9 cellular contexts compared by ENCODE assay signal in genomic region chr5:124706729-124707361, GRCh38. TPM values are rescaled to one million over a fixed set of nuclear protein-coding genes. Genes with fewer than 3 reads are reported as not detected.
DNase-seq lines count a peak whose midpoint lies in the region; ATAC-seq and TF ChIP-seq lines count a peak whose summit lies in the region.
"Had no signal": no experiment of that assay in that cellular context is flagged by ENCODE, and none has a peak within 500 bp of the region (broad histone marks: within the 10 kb centered on the region; RNA-seq: fewer than 3 reads in every experiment).

No MANE protein-coding gene starts in this region.

- POLR2A ChIA-PET in CD8-positive, alpha-beta memory T cell (lab: Charles Lee), result no interaction called here

- ATAC-seq in HG03196 (IDR thresholded peaks at IDR 0.05; ENCODE audit: unreplicated experiment), result no peak
- ATAC-seq in HG03520 (IDR thresholded peaks at IDR 0.05; ENCODE audit: unreplicated experiment), result no peak

- TF ChIP-seq CTCF in endodermal cell (conservative IDR thresholded peaks at IDR 0.05) (no peak), neural cell (IDR thresholded peaks at IDR 0.05; ENCODE audit: poor library complexity, severe bottlenecking) (no peak)

- H3K27me3 Mint-ChIP-seq in endodermal cell (ENCODE audit: insufficient read depth), result no peaks in the 10 kb centered on the region
- H3K27me3 Mint-ChIP-seq in CD8-positive, alpha-beta memory T cell, result peaks cover 0 to 2% of the 10 kb centered on the region in 2 donors

- H3K9me3 ChIP-seq in endodermal cell (ENCODE audit: control insufficient read depth, low read length), result no peaks in the 10 kb centered on the region
- no peaks in the 10 kb centered on the region for H3K9me3 ChIP-seq in neural cell (ENCODE audit: low read length)
- no peaks in the 10 kb centered on the region for H3K9me3 ChIP-seq in CD8-positive, alpha-beta memory T cell (ENCODE audit: low read length)

- no peaks in the 10 kb centered on the region for H4K20me1 ChIP-seq in neural cell (ENCODE audit: insufficient read depth)

- CTCF ChIA-PET in CD8-positive, alpha-beta memory T cell (lab: Charles Lee), result no interaction called here

- peak overlapping the region; percentile 80 for H3K27ac Mint-ChIP-seq in endodermal cell
- H3K27ac Mint-ChIP-seq in CD8-positive, alpha-beta memory T cell, result no peak overlapping the region
- H3K27ac Mint-ChIP-seq: dendritic cell treated with granulocyte-macrophage colony-stimulating factor and Interleukin-4, amounts not matched to agents 40 ng/mL and 50 ng/mL, for 4 days had no signal

- H2AFZ ChIP-seq in neural cell (ENCODE audit: low read depth, low read length), result no peak overlapping the region

- peaks cover 81% of the 10 kb centered on the region for H3K79me2 ChIP-seq in neural cell (replicated peaks; ENCODE audit: insufficient read depth, low read length)

- peak; percentile 92 for TF ChIP-seq EP300 in neural cell (conservative IDR thresholded peaks at IDR 0.05; ENCODE audit: poor library complexity, severe bottlenecking)

- H3K4me1 Mint-ChIP-seq in endodermal cell, result peaks cover 96% of the 10 kb centered on the region
- no peaks in the 10 kb centered on the region for H3K4me1 Mint-ChIP-seq in CD8-positive, alpha-beta memory T cell

- H3F3A ChIP-seq in neural cell (ENCODE audit: insufficient read depth, low read length, poor library complexity, severe bottlenecking), result peaks cover 6% of the 10 kb centered on the region

- peak; percentile 43 for TF ChIP-seq RAD21 in neural cell (conservative IDR thresholded peaks at IDR 0.05)

- H3K36me3 ChIP-seq in endodermal cell (ENCODE audit: control insufficient read depth, insufficient read depth, low read length), result peaks cover 7% of the 10 kb centered on the region
- no peaks in the 10 kb centered on the region for H3K36me3 ChIP-seq in neural cell (ENCODE audit: insufficient read depth, low read length)
- H3K36me3 ChIP-seq in CD8-positive, alpha-beta memory T cell (ENCODE audit: insufficient read depth, low read length), result no peaks in the 10 kb centered on the region

- peaks cover 7% of the 10 kb centered on the region for H3K36me3 Mint-ChIP-seq in endodermal cell (ENCODE audit: low read depth)
- H3K36me3 Mint-ChIP-seq in CD8-positive, alpha-beta memory T cell, result no peaks in the 10 kb centered on the region

- WGBS in endodermal cell (ENCODE audit: insufficient coverage in 1 of 2, insufficient read length in 1 of 2), 2 experiments, result 24 to 31% methylated on average over 7 to 13 of the region's 13 CpGs

- DNase-seq in DMS79 treated with DMSO at 0.1 percent for 48 hours (lab: John Stamatoyannopoulos, UW), result peak; percentile 48
- peak; percentile 77 for DNase-seq in NCI-H2196 treated with DMSO at 0.1 percent for 48 hours (lab: John Stamatoyannopoulos, UW; ENCODE audit: unreplicated experiment)
- DNase-seq in endodermal cell, result peak; percentile 78
- DNase-seq in CD8-positive, alpha-beta memory T cell, result no peak
- no peak for DNase-seq in KG1 (lab: John Stamatoyannopoulos, UW)

- H3K9me2 ChIP-seq in neural cell (ENCODE audit: insufficient read depth, low read length), result no peaks in the 10 kb centered on the region

- H3K27me3 ChIP-seq in endodermal cell (ENCODE audit: control insufficient read depth, insufficient read depth, low read length, poor library complexity, severe bottlenecking) (no peaks in the 10 kb centered on the region), neural cell (ENCODE audit: insufficient read depth, low read depth, low read length) (no peaks in the 10 kb centered on the region)
- H3K27me3 ChIP-seq in CD8-positive, alpha-beta memory T cell (ENCODE audit: insufficient read depth, low read length, poor library complexity, severe bottlenecking), result no peaks in the 10 kb centered on the region

- H3K9ac ChIP-seq in endodermal cell (ENCODE audit: extremely low read depth, low read length, poor library complexity, severe bottlenecking) (peak overlapping the region; percentile 1), neural cell (ENCODE audit: low read length) (peak overlapping the region; percentile 67)

- H3K4me2 ChIP-seq in neural cell (ENCODE audit: low read length), result peak overlapping the region; percentile 72

- H3K4me3 Mint-ChIP-seq in endodermal cell, result peak overlapping the region; percentile 35
- no peak overlapping the region for H3K4me3 Mint-ChIP-seq in CD8-positive, alpha-beta memory T cell
- H3K4me3 Mint-ChIP-seq: dendritic cell treated with granulocyte-macrophage colony-stimulating factor and Interleukin-4, amounts not matched to agents 40 ng/mL and 50 ng/mL, for 4 days had no signal

- peaks cover 60% of the 10 kb centered on the region for H3K4me1 ChIP-seq in endodermal cell (ENCODE audit: control insufficient read depth, insufficient read depth, low read length)
- H3K4me1 ChIP-seq in CD8-positive, alpha-beta memory T cell (ENCODE audit: insufficient read depth, low read length), result no peaks in the 10 kb centered on the region

- H3K27ac ChIP-seq in endodermal cell (ENCODE audit: low read depth, low read length), result peak overlapping the region; percentile 12
- H3K27ac ChIP-seq in neural cell (ENCODE audit: low read length), result peak overlapping the region; percentile 91
- H3K27ac ChIP-seq in CD8-positive, alpha-beta memory T cell (ENCODE audit: low read depth, low read length), result no peak overlapping the region

- no peaks in the 10 kb centered on the region for H3K9me3 Mint-ChIP-seq in endodermal cell
- H3K9me3 Mint-ChIP-seq in CD8-positive, alpha-beta memory T cell, result peaks cover 0 to 3% (median 0%) of the 10 kb centered on the region in 5 donors
- H3K9me3 Mint-ChIP-seq: dendritic cell treated with granulocyte-macrophage colony-stimulating factor and Interleukin-4, amounts not matched to agents 40 ng/mL and 50 ng/mL, for 4 days had no signal

- H3K4me3 ChIP-seq in endodermal cell (ENCODE audit: low read length) (peak overlapping the region; percentile 64), neural cell (ENCODE audit: low read length) (peak overlapping the region; percentile 59)
- H3K4me3 ChIP-seq in CD8-positive, alpha-beta memory T cell (ENCODE audit: low read length), result no peak overlapping the region

TF ChIP-seq in neural cell, 6 proteins besides CTCF, POLR2A, EP300 and RAD21:
- TF ChIP-seq SMC3 (conservative IDR thresholded peaks at IDR 0.05; ENCODE audit: poor library complexity) (peak; percentile 35), POLR2AphosphoS5 (IDR thresholded peaks at IDR 0.05) (peak; percentile 91), TAF1 (IDR thresholded peaks at IDR 0.05; ENCODE audit: low read depth) (no peak), MXI1 (conservative IDR thresholded peaks at IDR 0.05; ENCODE audit: poor library complexity, severe bottlenecking) (peak; percentile 47), EZH2 (IDR thresholded peaks at IDR 0.05; ENCODE audit: borderline replicate concordance, insufficient read depth, low read length, poor library complexity, severe bottlenecking) (no peak)

RNA-seq across cellular contexts. Expression of gene ZNF608, which starts 39.6 kb away (rescaled TPM):
- 100 to 1,000 TPM; 138 to 140 TPM for total RNA-seq in endodermal cell
- 85.1 TPM for polyA plus RNA-seq in endodermal cell (2013, experiment 1 of 2)
- polyA plus RNA-seq in endodermal cell (2013, experiment 2 of 2), result 84.0 TPM
- 32.4 and 39.3 TPM in 2 replicates for polyA plus RNA-seq in neural cell
- polyA minus RNA-seq in neural cell, result 105 and 110 TPM in 2 replicates
- total RNA-seq in CD8-positive, alpha-beta memory T cell, result not detected
- polyA plus RNA-seq in CD8-positive, alpha-beta memory T cell, result not detected

Comparison
In these comparisons a context has a peak if more than half of its experiments do, and no peak if none do; other contexts are left out.
1. DNase-seq: peak in DMS79 treated with DMSO at 0.1 percent for 48 hours (single experiment), NCI-H2196 treated with DMSO at 0.1 percent for 48 hours (single experiment) and endodermal cell (single experiment); none in CD8-positive, alpha-beta memory T cell (0 of 5) and KG1 (single experiment).
2. RNA of gene ZNF608, which starts 39.6 kb away (total RNA-seq): 138 to 140 TPM in endodermal cell; not detected in CD8-positive, alpha-beta memory T cell; every median in the first group is over 100 times any median in the second.